ENCODE assay signal across 17 cellular contexts in genomic region chr13:41178040-41178439, GRCh38. TPM values are rescaled to one million over a fixed set of nuclear protein-coding genes. Genes with fewer than 3 reads are reported as not detected.
A peak's percentile ranks its signal among the peaks of the same experiment; 100 is the strongest.
DNase-seq lines count a peak whose midpoint lies in the region; ATAC-seq, FAIRE-seq and TF ChIP-seq lines count a peak whose summit lies in the region.
"Had no signal": no experiment of that assay in that cellular context is flagged by ENCODE, and none has a peak within 500 bp of the region (broad histone marks: within the 10 kb centered on the region; RNA-seq: fewer than 3 reads in every experiment).

No MANE protein-coding gene starts in this region.

- peak overlapping the region; percentile 94 to 98 (median 96) for H3K27ac Mint-ChIP-seq in CD14-positive monocyte
- H3K27ac Mint-ChIP-seq: brain had no signal

- ATAC-seq in K562 (no peak), GM21576 (IDR thresholded peaks at IDR 0.05; ENCODE audit: unreplicated experiment) (no peak)
- ATAC-seq: GM12878, heart left ventricle had no signal

- no peak for DNase-seq in CD14-positive monocyte (ENCODE audit: low spot score)
- peak; percentile 36 for DNase-seq in HT-29 (ENCODE audit: low spot score)
- no peak for DNase-seq in K562 (ENCODE audit: extremely low read depth in 1 of 4, low spot score in 3 of 4)
- peak; percentile 16 for DNase-seq in left kidney (ENCODE audit: low read depth, low spot score)
- DNase-seq in NCI-H146 treated with DMSO at 0.1 percent for 48 hours (lab: John Stamatoyannopoulos, UW; ENCODE audit: unreplicated experiment): no peak
- no peak for DNase-seq in tibial artery
- DNase-seq in pons (ENCODE audit: low spot score): no peak
- DNase-seq: activated CD4-positive, alpha-beta T cell treated with anti-CD3 and anti-CD28 coated beads, Interleukin-2, amount 50 U/mL, for 48 hours; heart left ventricle; NCI-H2107 had no signal

- no peak for TF ChIP-seq RAD21 in K562 (CRISPR knock-in tag; conservative IDR thresholded peaks at IDR 0.05 in 1 of 2, IDR thresholded peaks at IDR 0.05 in 1 of 2)

- H2AFZ ChIP-seq in K562 (ENCODE audit: low read depth, low read length): no peak overlapping the region

- no peaks in the 10 kb centered on the region for H4K20me1 ChIP-seq in K562 (replicated peaks; ENCODE audit: control insufficient read depth, insufficient read depth, low read length)
- H4K20me1 ChIP-seq: BLaER1 had no signal

- H3K9me3 ChIP-seq in K562 (replicated peaks; ENCODE audit: control insufficient read depth, insufficient read depth, low read depth, low read length): peaks cover 1% of the 10 kb centered on the region; the same call in 1 of the 2 replicates
- peaks cover 0 to 7% (median 4%) of the 10 kb centered on the region in 3 donors for H3K9me3 ChIP-seq in tibial artery

- peak overlapping the region in 1 of 2 donors; percentile 35 for H3K4me3 Mint-ChIP-seq in CD14-positive monocyte
- H3K4me3 Mint-ChIP-seq: brain had no signal

- POLR2A ChIA-PET in K562 (lab: Yijun Ruan, JAX): interaction anchor here (0.5 kb wide), 1 partner anchor 11 kb away, joined by 3 read pairs; no protein-coding TSS in a partner anchor

- TF ChIP-seq POLR2A in K562 (conservative IDR thresholded peaks at IDR 0.05): no peak

- no TSS peak for BruUV-seq in K562 (replicated peaks; lab: Mats Ljungman, UMichigan)

- H3K9me1 ChIP-seq in K562 (ENCODE audit: control insufficient read depth, insufficient read depth, low read length): no peaks in the 10 kb centered on the region

- H3K27ac ChIP-seq in K562 (ENCODE audit: extremely low read depth, low read depth, low read length) (no peak overlapping the region), tibial artery (no peak overlapping the region)
- H3K27ac ChIP-seq: BLaER1, heart left ventricle, SJSA1, thoracic aorta had no signal

- no peak overlapping the region for H3K9ac ChIP-seq in K562 (ENCODE audit: insufficient read depth in 1 of 2, low read depth in 2 of 2, low read length in 2 of 2)
- H3K9ac ChIP-seq: BLaER1 had no signal

- 40% methylated on average over 7 of the region's 7 CpGs for WGBS in K562 (ENCODE audit: insufficient coverage, low coverage, missing lambda C conversion rate)

- H3K4me1 ChIP-seq in K562 (replicated peaks in 1 of 2; ENCODE audit: control insufficient read depth in 2 of 2, insufficient read depth in 2 of 2, low read length in 2 of 2) (peaks cover 0 to 4% of the 10 kb centered on the region in 2 experiments; a peak in 1 of 5 replicates), tibial artery (no peaks in the 10 kb centered on the region)
- H3K4me1 ChIP-seq: BLaER1, heart left ventricle had no signal

- H3K4me3 ChIP-seq in K562: no peak overlapping the region
- H3K4me3 ChIP-seq in tibial artery: no peak overlapping the region
- H3K4me3 ChIP-seq: BLaER1, GM12878, heart left ventricle, SJSA1, thoracic aorta had no signal

- FAIRE-seq in K562 (lab: Jason Lieb, UNC): no peak
- FAIRE-seq: GM12878, keratinocyte had no signal

- H3K27me3 ChIP-seq in K562 (ENCODE audit: control insufficient read depth in 2 of 2, insufficient read depth in 2 of 2, low read length in 2 of 2) (no peaks in the 10 kb centered on the region), tibial artery (no peaks in the 10 kb centered on the region)
- H3K27me3 ChIP-seq: BLaER1, heart left ventricle, SJSA1 had no signal

- no peak for TF ChIP-seq EP300 in K562 (IDR thresholded peaks at IDR 0.05; ENCODE audit: low read length)

- H3K9me3 Mint-ChIP-seq in CD14-positive monocyte: peaks cover 8 to 46% (median 26%) of the 10 kb centered on the region in 7 donors

- no peak overlapping the region for H3K4me2 ChIP-seq in K562 (ENCODE audit: insufficient read depth, low read length)
- H3K4me2 ChIP-seq: BLaER1 had no signal

- intact Hi-C loops in CD14-positive monocyte (cut with micrococcal nuclease): no loop called here
- intact Hi-C loops in K562 (cut with micrococcal nuclease): no loop called here
- intact Hi-C loops in tibial artery (cut with DNase I; ENCODE audit: low total_unique reads): no loop called here

- no peak for TF ChIP-seq CTCF in CD14-positive monocyte (IDR thresholded peaks at IDR 0.05)
- no peak for TF ChIP-seq CTCF in K562 (IDR thresholded peaks at IDR 0.05 in 2 of 3, conservative IDR thresholded peaks at IDR 0.05 in 1 of 3; ENCODE audit: insufficient read depth in 2 of 3, low read depth in 1 of 3, low read length in 3 of 3)
- no peak for TF ChIP-seq CTCF in tibial artery (IDR thresholded peaks at IDR 0.05)

- H3K79me2 ChIP-seq in K562 (ENCODE audit: control insufficient read depth, insufficient read depth, low read length): no peaks in the 10 kb centered on the region

- H3K36me3 ChIP-seq in K562 (ENCODE audit: control insufficient read depth, insufficient read depth, low read length): no peaks in the 10 kb centered on the region
- no peaks in the 10 kb centered on the region for H3K36me3 ChIP-seq in tibial artery
- H3K36me3 ChIP-seq: heart left ventricle, SJSA1, thoracic aorta had no signal

- peaks cover 26% of the 10 kb centered on the region for H3K4me1 Mint-ChIP-seq in CD14-positive monocyte

- H3K36me3 Mint-ChIP-seq in CD14-positive monocyte: peaks cover 5 to 7% of the 10 kb centered on the region in 2 donors

- CTCF ChIA-PET in K562 (lab: Yijun Ruan, JAX; ENCODE audit: low intra/inter-chr PET ratio): no interaction called here

- peaks cover 0 to 2% (median 0%) of the 10 kb centered on the region in 3 donors for H3K27me3 Mint-ChIP-seq in CD14-positive monocyte (ENCODE audit: low read depth in 3 of 3)
- H3K27me3 Mint-ChIP-seq: brain had no signal

- in situ Hi-C loops in K562 (cut with MboI): no loop called here

TF ChIP-seq in K562, 482 proteins besides CTCF, POLR2A, EP300 and RAD21 (continues in another document):
- TF ChIP-seq PRPF4 (IDR thresholded peaks at IDR 0.05; ENCODE audit: insufficient read depth, low read depth, low read length, poor library complexity, severe bottlenecking): no peak
- no peak for TF ChIP-seq TOE1 (IDR thresholded peaks at IDR 0.05; ENCODE audit: borderline replicate concordance)
- TF ChIP-seq TOE1 (CRISPR knock-in tag; IDR thresholded peaks at IDR 0.05; ENCODE audit: borderline replicate concordance, low read depth): no peak
- TF ChIP-seq RFX1 (IDR thresholded peaks at IDR 0.05): peak; percentile 65
- TF ChIP-seq ZFP36 (IDR thresholded peaks at IDR 0.05; ENCODE audit: low read depth, low read length, partially characterized antibody): no peak
- no peak for TF ChIP-seq ZBTB5 (IDR thresholded peaks at IDR 0.05)

RNA-seq across cellular contexts. Expression of gene KBTBD7, which starts 16.3 kb away (rescaled TPM):
- polyA plus RNA-seq in CD14-positive monocyte (1 to 10 TPM; 5.5 to 7.7 TPM), K562 (2011; rRNA removed) (3.6 and 3.9 TPM in 2 replicates), K562 (2014; fragmentation: Illumina TruSeq; extraction: Trizol) (2.9 and 3.3 TPM in 2 replicates), K562 (2014; fragmentation: Nextera tagmentation; extraction: Ambion mirVana) (1 to 10 TPM; 1.8 to 2.3 TPM), K562 (2014; rRNA removed) (2.5 TPM in 2 replicates)
- total RNA-seq in HT-29 (2014; rRNA removed; shearing (Covaris generic)): 6.3 and 7.4 TPM in 2 replicates
- total RNA-seq in K562 (2011; cell fraction: chromatin; rRNA removed; ENCODE audit: low replicate concordance): 4.3 and 4.7 TPM in 2 replicates
- 5.2 and 6.4 TPM in 2 replicates for total RNA-seq in K562 (2011; cell fraction: nucleolus; rRNA removed)
- 3.7 and 4.8 TPM in 2 replicates for total RNA-seq in K562 (2011; cell fraction: nucleoplasm; rRNA removed)
- total RNA-seq in K562 (2014; rRNA removed) (2.3 and 3.7 TPM in 2 replicates), K562 (2014; rRNA removed; fragmentation: Illumina TruSeq; extraction: Trizol) (3.5 and 3.6 TPM in 2 replicates), K562 (2015; rRNA removed; fragmentation: Illumina TruSeq; extraction: Trizol) (3.9 and 4.1 TPM in 2 replicates), K562 (2021) (4.4 and 4.5 TPM in 2 replicates)
- 3.9 and 4.1 TPM in 2 replicates for polyA plus RNA-seq in K562 (2011; cell fraction: cytosol; rRNA removed)
- 2.3 and 2.8 TPM in 2 replicates for polyA plus RNA-seq in K562 (2011; cell fraction: nucleus; rRNA removed)
- 3.0 and 3.5 TPM in 2 replicates for polyA plus RNA-seq in K562 (2012)
- polyA minus RNA-seq in K562 (2011; rRNA and poly(A)+ RNA removed): 9.9 and 10.9 TPM in 2 replicates
- 4.7 and 6.4 TPM in 2 replicates for polyA minus RNA-seq in K562 (2011; cell fraction: cytosol; rRNA and poly(A)+ RNA removed)
- 5.5 and 11.1 TPM in 2 replicates for polyA minus RNA-seq in K562 (2011; cell fraction: nucleus; rRNA and poly(A)+ RNA removed)

RNA-seq across cellular contexts. Expression of gene KBTBD6, which starts 45.4 kb away (rescaled TPM):
- polyA plus RNA-seq in CD14-positive monocyte (1 to 10 TPM in 1 of 2 donors, under 1 TPM in 1; 0.54 to 1.2 TPM), K562 (2011; rRNA removed) (2.6 and 3.4 TPM in 2 replicates), K562 (2014; fragmentation: Illumina TruSeq; extraction: Trizol) (2.8 and 3.2 TPM in 2 replicates), K562 (2014; fragmentation: Nextera tagmentation; extraction: Ambion mirVana) (1 to 10 TPM; 2.1 to 2.8 TPM), K562 (2014; rRNA removed) (1.9 and 2.5 TPM in 2 replicates)
- 5.6 and 5.8 TPM in 2 replicates for total RNA-seq in HT-29 (2014; rRNA removed; shearing (Covaris generic))
- total RNA-seq in K562 (2011; cell fraction: chromatin; rRNA removed; ENCODE audit: low replicate concordance): 4.5 and 6.3 TPM in 2 replicates
- 5.0 and 5.9 TPM in 2 replicates for total RNA-seq in K562 (2011; cell fraction: nucleolus; rRNA removed)
- total RNA-seq in K562 (2011; cell fraction: nucleoplasm; rRNA removed): 3.9 and 5.2 TPM in 2 replicates
- total RNA-seq in K562 (2014; rRNA removed) (3.3 and 4.3 TPM in 2 replicates), K562 (2014; rRNA removed; fragmentation: Illumina TruSeq; extraction: Trizol) (3.9 TPM in 2 replicates), K562 (2015; rRNA removed; fragmentation: Illumina TruSeq; extraction: Trizol) (4.6 and 4.9 TPM in 2 replicates), K562 (2021) (3.8 and 4.9 TPM in 2 replicates)
- 2.6 and 3.2 TPM in 2 replicates for polyA plus RNA-seq in K562 (2011; cell fraction: cytosol; rRNA removed)
- 1.1 and 1.2 TPM in 2 replicates for polyA plus RNA-seq in K562 (2011; cell fraction: nucleus; rRNA removed)
- 2.6 and 3.2 TPM in 2 replicates for polyA plus RNA-seq in K562 (2012)
- 7.6 and 7.7 TPM in 2 replicates for polyA minus RNA-seq in K562 (2011; rRNA and poly(A)+ RNA removed)
- polyA minus RNA-seq in K562 (2011; cell fraction: cytosol; rRNA and poly(A)+ RNA removed): 3.6 and 3.8 TPM in 2 replicates
- 2.3 and 4.3 TPM in 2 replicates for polyA minus RNA-seq in K562 (2011; cell fraction: nucleus; rRNA and poly(A)+ RNA removed)

Comparison
In these comparisons a context has a peak if more than half of its experiments do, and no peak if none do; other contexts are left out.
1. DNase-seq: peak in HT-29 (single experiment) and left kidney (single experiment); none in CD14-positive monocyte (single experiment), K562 (0 of 4), NCI-H146 treated with DMSO at 0.1 percent for 48 hours (single experiment), tibial artery (0 of 2) and pons (single experiment).